Comparison of ENCODE assay signal across 15 cellular contexts in genomic region chr9:71755869-71756268, GRCh38.
"Had no signal": no experiment of that assay in that cellular context is flagged by ENCODE, and none has a peak within 500 bp of the region (broad histone marks: within the 10 kb centered on the region; RNA-seq: fewer than 3 reads in every experiment).

No MANE protein-coding gene starts in this region.

- H3K4me1 ChIP-seq: breast epithelium had no signal

- H3K4me3 ChIP-seq: ascending aorta, breast epithelium had no signal

- H3K9ac ChIP-seq: parathyroid adenoma had no signal

- H3K9me3 ChIP-seq: ascending aorta, breast epithelium, neutrophil had no signal

- H3K27me3 Mint-ChIP-seq: activated CD4-positive, alpha-beta T cell treated with anti-CD3 and anti-CD28 coated beads, Interleukin-2, amount 10 ng/mL, durations not matched to agents 7 days and 5 days; type B pancreatic cell had no signal

- H3K27me3 ChIP-seq: ascending aorta, breast epithelium, neutrophil had no signal

- H3K9me3 Mint-ChIP-seq: activated CD4-positive, alpha-beta T cell treated with anti-CD3 and anti-CD28 coated beads, Interleukin-2, amount 10 ng/mL, durations not matched to agents 7 days and 5 days; type B pancreatic cell had no signal

- DNase-seq: activated CD4-positive, alpha-beta T cell treated with anti-CD3 and anti-CD28 coated beads, Interleukin-2, amount 10 ng/mL, durations not matched to agents 7 days and 5 days; activated CD8-positive, alpha-beta memory T cell treated with anti-CD3 and anti-CD28 coated beads for 24 hours; activated naive CD4-positive, alpha-beta T cell; cerebellar nuclear complex; effector memory CD4-positive, alpha-beta T cell; islet precursor cell; stimulated activated CD4-positive, alpha-beta T cell treated with anti-CD3 and anti-CD28 coated beads, Interleukin-15, amount 100 ng/mL, for 24 hours; stimulated activated CD4-positive, alpha-beta T cell treated with anti-CD3 and anti-CD28 coated beads, Interleukin-4, amount 100 ng/mL, for 24 hours; stimulated activated naive CD4-positive, alpha-beta T cell treated with Interleukin-2 at 50 U/mL for 16 hours; substantia nigra had no signal

- H3K36me3 ChIP-seq: ascending aorta, breast epithelium, neutrophil had no signal

- H3K27ac ChIP-seq: ascending aorta, breast epithelium, neutrophil, parathyroid adenoma had no signal

- H3K27ac Mint-ChIP-seq: activated CD4-positive, alpha-beta T cell treated with anti-CD3 and anti-CD28 coated beads, Interleukin-2, amount 10 ng/mL, durations not matched to agents 7 days and 5 days had no signal

- H3K4me3 Mint-ChIP-seq: activated CD4-positive, alpha-beta T cell treated with anti-CD3 and anti-CD28 coated beads, Interleukin-2, amount 10 ng/mL, durations not matched to agents 7 days and 5 days had no signal
